1 cellular context compared by ENCODE assay signal in genomic region chr12:55927588-55928502, GRCh38.
TF ChIP-seq lines count a peak whose summit lies in the region.

Gene PYM1 (minus strand): TSS chr12:55927894. CDS start chr12:55927761, 133 bp downstream.

TF ChIP-seq in GM23338, 12 proteins besides CTCF, POLR2A, EP300 and RAD21 (continued from another document):
- TF ChIP-seq POLR2AphosphoS5 (IDR thresholded peaks at IDR 0.05; ENCODE audit: low read depth) (peak; percentile 95), REST (IDR thresholded peaks at IDR 0.05; ENCODE audit: unreplicated experiment) (no peak), NANOG (IDR thresholded peaks at IDR 0.05; ENCODE audit: borderline replicate concordance) (no peak)
- TF ChIP-seq, protein P1, sequence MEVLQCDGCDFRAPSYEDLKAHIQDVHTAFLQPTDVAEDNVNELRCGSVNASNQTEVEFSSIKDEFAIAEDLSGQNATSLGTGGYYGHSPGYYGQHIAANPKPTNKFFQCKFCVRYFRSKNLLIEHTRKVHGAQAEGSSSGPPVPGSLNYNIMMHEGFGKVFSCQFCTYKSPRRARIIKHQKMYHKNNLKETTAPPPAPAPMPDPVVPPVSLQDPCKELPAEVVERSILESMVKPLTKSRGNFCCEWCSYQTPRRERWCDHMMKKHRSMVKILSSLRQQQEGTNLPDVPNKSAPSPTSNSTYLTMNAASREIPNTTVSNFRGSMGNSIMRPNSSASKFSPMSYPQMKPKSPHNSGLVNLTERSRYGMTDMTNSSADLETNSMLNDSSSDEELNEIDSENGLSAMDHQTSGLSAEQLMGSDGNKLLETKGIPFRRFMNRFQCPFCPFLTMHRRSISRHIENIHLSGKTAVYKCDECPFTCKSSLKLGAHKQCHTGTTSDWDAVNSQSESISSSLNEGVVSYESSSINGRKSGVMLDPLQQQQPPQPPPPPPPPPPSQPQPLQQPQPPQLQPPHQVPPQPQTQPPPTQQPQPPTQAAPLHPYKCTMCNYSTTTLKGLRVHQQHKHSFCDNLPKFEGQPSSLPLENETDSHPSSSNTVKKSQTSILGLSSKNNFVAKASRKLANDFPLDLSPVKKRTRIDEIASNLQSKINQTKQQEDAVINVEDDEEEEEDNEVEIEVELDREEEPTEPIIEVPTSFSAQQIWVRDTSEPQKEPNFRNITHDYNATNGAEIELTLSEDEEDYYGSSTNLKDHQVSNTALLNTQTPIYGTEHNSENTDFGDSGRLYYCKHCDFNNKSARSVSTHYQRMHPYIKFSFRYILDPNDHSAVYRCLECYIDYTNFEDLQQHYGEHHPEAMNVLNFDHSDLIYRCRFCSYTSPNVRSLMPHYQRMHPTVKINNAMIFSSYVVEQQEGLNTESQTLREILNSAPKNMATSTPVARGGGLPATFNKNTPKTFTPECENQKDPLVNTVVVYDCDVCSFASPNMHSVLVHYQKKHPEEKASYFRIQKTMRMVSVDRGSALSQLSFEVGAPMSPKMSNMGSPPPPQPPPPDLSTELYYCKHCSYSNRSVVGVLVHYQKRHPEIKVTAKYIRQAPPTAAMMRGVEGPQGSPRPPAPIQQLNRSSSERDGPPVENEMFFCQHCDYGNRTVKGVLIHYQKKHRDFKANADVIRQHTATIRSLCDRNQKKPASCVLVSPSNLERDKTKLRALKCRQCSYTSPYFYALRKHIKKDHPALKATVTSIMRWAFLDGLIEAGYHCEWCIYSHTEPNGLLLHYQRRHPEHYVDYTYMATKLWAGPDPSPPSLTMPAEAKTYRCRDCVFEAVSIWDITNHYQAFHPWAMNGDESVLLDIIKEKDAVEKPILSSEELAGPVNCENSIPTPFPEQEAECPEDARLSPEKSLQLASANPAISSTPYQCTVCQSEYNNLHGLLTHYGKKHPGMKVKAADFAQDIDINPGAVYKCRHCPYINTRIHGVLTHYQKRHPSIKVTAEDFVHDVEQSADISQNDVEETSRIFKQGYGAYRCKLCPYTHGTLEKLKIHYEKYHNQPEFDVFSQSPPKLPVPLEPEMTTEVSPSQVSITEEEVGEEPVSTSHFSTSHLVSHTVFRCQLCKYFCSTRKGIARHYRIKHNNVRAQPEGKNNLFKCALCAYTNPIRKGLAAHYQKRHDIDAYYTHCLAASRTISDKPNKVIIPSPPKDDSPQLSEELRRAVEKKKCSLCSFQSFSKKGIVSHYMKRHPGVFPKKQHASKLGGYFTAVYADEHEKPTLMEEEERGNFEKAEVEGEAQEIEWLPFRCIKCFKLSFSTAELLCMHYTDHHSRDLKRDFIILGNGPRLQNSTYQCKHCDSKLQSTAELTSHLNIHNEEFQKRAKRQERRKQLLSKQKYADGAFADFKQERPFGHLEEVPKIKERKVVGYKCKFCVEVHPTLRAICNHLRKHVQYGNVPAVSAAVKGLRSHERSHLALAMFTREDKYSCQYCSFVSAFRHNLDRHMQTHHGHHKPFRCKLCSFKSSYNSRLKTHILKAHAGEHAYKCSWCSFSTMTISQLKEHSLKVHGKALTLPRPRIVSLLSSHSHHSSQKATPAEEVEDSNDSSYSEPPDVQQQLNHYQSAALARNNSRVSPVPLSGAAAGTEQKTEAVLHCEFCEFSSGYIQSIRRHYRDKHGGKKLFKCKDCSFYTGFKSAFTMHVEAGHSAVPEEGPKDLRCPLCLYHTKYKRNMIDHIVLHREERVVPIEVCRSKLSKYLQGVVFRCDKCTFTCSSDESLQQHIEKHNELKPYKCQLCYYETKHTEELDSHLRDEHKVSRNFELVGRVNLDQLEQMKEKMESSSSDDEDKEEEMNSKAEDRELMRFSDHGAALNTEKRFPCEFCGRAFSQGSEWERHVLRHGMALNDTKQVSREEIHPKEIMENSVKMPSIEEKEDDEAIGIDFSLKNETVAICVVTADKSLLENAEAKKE (CRISPR knock-in tag; IDR thresholded peaks at IDR 0.05) = no peak
